Comparison of ENCODE assay signal across 17 cellular contexts in genomic region chr2:219508444-219508734, GRCh38. TPM values are rescaled to one million over a fixed set of nuclear protein-coding genes. Genes with fewer than 3 reads are reported as not detected.
DNase-seq lines count a peak whose midpoint lies in the region; ATAC-seq, FAIRE-seq and TF ChIP-seq lines count a peak whose summit lies in the region.
"Had no signal": no experiment of that assay in that cellular context is flagged by ENCODE, and none has a peak within 500 bp of the region (broad histone marks: within the 10 kb centered on the region; RNA-seq: fewer than 3 reads in every experiment).

No MANE protein-coding gene starts in this region.

- peaks cover 17% of the 10 kb centered on the region for H3F3A ChIP-seq in GM23338 (replicated peaks; ENCODE audit: low read depth)
- H3F3A ChIP-seq in neural progenitor cell (ENCODE audit: low read depth), result peaks cover 45% of the 10 kb centered on the region

- POLR2A ChIA-PET in K562 (lab: Yijun Ruan, JAX), result interaction anchor here (1.4 to 3.4 kb wide), 2 partner anchors 9 to 12 kb away, joined by 7 to 37 read pairs; partner anchors contain the start of gene GMPPA

- DNase-seq in NCI-H1694 (lab: John Stamatoyannopoulos, UW), result peak; percentile 68
- DNase-seq in NCI-H1694 treated with DMSO at 0.1 percent for 48 hours (lab: John Stamatoyannopoulos, UW), result no peak
- DNase-seq in GM23338 (ENCODE audit: low spot score), result no peak
- DNase-seq in K562 (ENCODE audit: extremely low read depth in 1 of 4, low spot score in 3 of 4), result no peak
- DNase-seq in neural progenitor cell (ENCODE audit: low spot score), result no peak
- no peak for DNase-seq in activated naive CD4-positive, alpha-beta T cell treated with anti-CD3 and anti-CD28 coated beads, Interleukin-2, amount 50 U/mL, for 16 hours
- no peak for DNase-seq in NOMO-1 treated with dmso at 0.1 percent for 144 hours (lab: John Stamatoyannopoulos, UW; ENCODE audit: unreplicated experiment)
- no peak for DNase-seq in NOMO-1 treated with DMSO at 0.1 percent for 48 hours (lab: John Stamatoyannopoulos, UW; ENCODE audit: unreplicated experiment)
- DNase-seq: 8988T, ACHN, H9, IMR-90 had no signal

- peaks cover 77% of the 10 kb centered on the region for H3K4me1 Mint-ChIP-seq in GM23338
- peaks cover 55% of the 10 kb centered on the region for H3K4me1 Mint-ChIP-seq in neural progenitor cell

- H3K36me3 ChIP-seq in GM23338 (ENCODE audit: insufficient read depth), result no peaks in the 10 kb centered on the region
- H3K36me3 ChIP-seq in K562 (ENCODE audit: control insufficient read depth, insufficient read depth, low read length), result peaks cover 43% of the 10 kb centered on the region; the same call in 2 of the 3 replicates
- H3K36me3 ChIP-seq in neural progenitor cell, result no peaks in the 10 kb centered on the region

- H3K9ac ChIP-seq in K562 (ENCODE audit: insufficient read depth in 1 of 2, low read depth in 2 of 2, low read length in 2 of 2) (no peak overlapping the region; a peak in 1 of 4 replicates), neural progenitor cell (no peak overlapping the region)
- H3K9ac ChIP-seq: GM23248 had no signal

- TF ChIP-seq EP300 in K562 (IDR thresholded peaks at IDR 0.05; ENCODE audit: low read length), result no peak

- no peak overlapping the region for H3K27ac Mint-ChIP-seq in GM23338
- no peak overlapping the region for H3K27ac Mint-ChIP-seq in neural progenitor cell
- H3K27ac Mint-ChIP-seq: CD8-positive, alpha-beta T cell; H9 had no signal

- CTCF ChIA-PET in K562 (lab: Yijun Ruan, JAX; ENCODE audit: low intra/inter-chr PET ratio), result no interaction called here

- H3K27me3 ChIP-seq in GM23338 (ENCODE audit: insufficient read depth) (peaks cover 29% of the 10 kb centered on the region), K562 (ENCODE audit: control insufficient read depth in 2 of 2, insufficient read depth in 2 of 2, low read length in 2 of 2) (no peaks in the 10 kb centered on the region), neural progenitor cell (peaks cover 5% of the 10 kb centered on the region)

- no peaks in the 10 kb centered on the region for H3K79me2 ChIP-seq in GM23338 (replicated peaks; ENCODE audit: insufficient read depth)
- H3K79me2 ChIP-seq in K562 (ENCODE audit: control insufficient read depth, insufficient read depth, low read length), result peaks cover 2% of the 10 kb centered on the region; the same call in 1 of the 3 replicates
- no peaks in the 10 kb centered on the region for H3K79me2 ChIP-seq in neural progenitor cell (ENCODE audit: low read depth)

- in situ Hi-C loops in K562 (cut with MboI), result no loop called here

- no peak overlapping the region for H3K27ac ChIP-seq in GM23338 (ENCODE audit: low read depth)
- H3K27ac ChIP-seq in K562 (ENCODE audit: extremely low read depth, low read depth, low read length), result no peak overlapping the region
- no peak overlapping the region for H3K27ac ChIP-seq in neural progenitor cell
- H3K27ac ChIP-seq: C4-2B, GM23248 had no signal

- no peaks in the 10 kb centered on the region for H3K9me3 Mint-ChIP-seq in GM23338
- H3K9me3 Mint-ChIP-seq in neural progenitor cell, result no peaks in the 10 kb centered on the region
- H3K9me3 Mint-ChIP-seq: CD8-positive, alpha-beta T cell; H9 had no signal

- H3K9me2 ChIP-seq in GM23338 (ENCODE audit: insufficient read depth), result no peaks in the 10 kb centered on the region

- H3K9me1 ChIP-seq in K562 (ENCODE audit: control insufficient read depth, insufficient read depth, low read length), result no peaks in the 10 kb centered on the region

- no peak for TF ChIP-seq RAD21 in K562 (CRISPR knock-in tag; conservative IDR thresholded peaks at IDR 0.05 in 1 of 2, IDR thresholded peaks at IDR 0.05 in 1 of 2)

- TF ChIP-seq POLR2A in K562 (conservative IDR thresholded peaks at IDR 0.05), result no peak

- H3K27me3 Mint-ChIP-seq in GM23338 (ENCODE audit: insufficient read depth, low read depth, poor library complexity) (peaks cover 45% of the 10 kb centered on the region), neural progenitor cell (ENCODE audit: insufficient read depth, low read depth) (peaks cover 15% of the 10 kb centered on the region)

- H2AFZ ChIP-seq in GM23338 (no peak overlapping the region), K562 (ENCODE audit: low read depth, low read length) (no peak overlapping the region), neural progenitor cell (replicated peaks) (no peak overlapping the region)
- H2AFZ ChIP-seq: GM23248 had no signal

- no TSS peak for BruUV-seq in K562 (replicated peaks; lab: Mats Ljungman, UMichigan)

- peak overlapping the region; percentile 92 for H3K4me2 ChIP-seq in GM23338
- H3K4me2 ChIP-seq in K562 (ENCODE audit: insufficient read depth, low read length), result no peak overlapping the region
- peak overlapping the region; percentile 80 for H3K4me2 ChIP-seq in neural progenitor cell

- FAIRE-seq in K562 (lab: Jason Lieb, UNC), result no peak
- FAIRE-seq: D721Med had no signal

- H3K4me3 ChIP-seq in GM23338, result peak overlapping the region; percentile 67; the same call in 1 of the 2 replicates
- H3K4me3 ChIP-seq in K562, result no peak overlapping the region
- no peak overlapping the region for H3K4me3 ChIP-seq in neural progenitor cell
- H3K4me3 ChIP-seq: GM23248 had no signal

- H3K36me3 Mint-ChIP-seq in GM23338 (ENCODE audit: low read depth), result peaks cover 10% of the 10 kb centered on the region
- no peaks in the 10 kb centered on the region for H3K36me3 Mint-ChIP-seq in neural progenitor cell

- intact Hi-C loops in K562 (cut with micrococcal nuclease), result no loop called here

- H3K4me3 Mint-ChIP-seq in GM23338 (no peak overlapping the region), neural progenitor cell (no peak overlapping the region)
- H3K4me3 Mint-ChIP-seq: CD8-positive, alpha-beta T cell had no signal

- H4K20me1 ChIP-seq in GM23338 (replicated peaks; ENCODE audit: insufficient read depth), result no peaks in the 10 kb centered on the region
- H4K20me1 ChIP-seq in K562 (replicated peaks; ENCODE audit: control insufficient read depth, insufficient read depth, low read length), result no peaks in the 10 kb centered on the region
- H4K20me1 ChIP-seq in neural progenitor cell (ENCODE audit: low read depth), result no peaks in the 10 kb centered on the region

- ATAC-seq in GM23338 (no peak), K562 (no peak)
- ATAC-seq: CD8-positive, alpha-beta T cell had no signal

- H3K9me3 ChIP-seq in K562 (replicated peaks; ENCODE audit: control insufficient read depth, insufficient read depth, low read depth, low read length), result no peaks in the 10 kb centered on the region
- no peaks in the 10 kb centered on the region for H3K9me3 ChIP-seq in neural progenitor cell (ENCODE audit: low read depth)

- 37% methylated on average over 2 of the region's 4 CpGs for WGBS in K562 (ENCODE audit: insufficient coverage, low coverage, missing lambda C conversion rate)

- no peak for TF ChIP-seq CTCF in GM23338 (conservative IDR thresholded peaks at IDR 0.05; ENCODE audit: low read depth in 2 of 2)
- no peak for TF ChIP-seq CTCF in K562 (IDR thresholded peaks at IDR 0.05 in 2 of 3, conservative IDR thresholded peaks at IDR 0.05 in 1 of 3; ENCODE audit: insufficient read depth in 2 of 3, low read depth in 1 of 3, low read length in 3 of 3)
- TF ChIP-seq CTCF in neural progenitor cell (IDR thresholded peaks at IDR 0.05), result no peak

- H3K4me1 ChIP-seq in GM23338 (ENCODE audit: insufficient read depth) (peaks cover 61% of the 10 kb centered on the region), K562 (replicated peaks in 1 of 2; ENCODE audit: control insufficient read depth in 2 of 2, insufficient read depth in 2 of 2, low read length in 2 of 2) (peaks cover 59 to 84% of the 10 kb centered on the region in 2 experiments), neural progenitor cell (peaks cover 64% of the 10 kb centered on the region)

RNA-seq across cellular contexts. Expression of gene ASIC4, which starts 5.9 kb away (rescaled TPM):
- 3.6 TPM in 1 of 2 replicates, not detected in the other for total RNA-seq in GM23338 (2014; rRNA removed; shearing (Covaris generic))
- polyA plus RNA-seq in GM23338 (2016; fragmentation: Nextera tagmentation; extraction: Ambion mirVana) (0.13 and 0.40 TPM in 2 replicates), K562 (2011; rRNA removed) (2.5 and 8.6 TPM in 2 replicates), K562 (2014; fragmentation: Illumina TruSeq; extraction: Trizol) (4.8 and 5.0 TPM in 2 replicates), K562 (2014; fragmentation: Nextera tagmentation; extraction: Ambion mirVana) (under 1 TPM; 0.07 to 0.08 TPM), K562 (2014; rRNA removed) (19.0 and 19.2 TPM in 2 replicates)
- total RNA-seq in K562 (2011; cell fraction: chromatin; rRNA removed; ENCODE audit: low replicate concordance), result 14.4 and 30.7 TPM in 2 replicates
- total RNA-seq in K562 (2011; cell fraction: nucleolus; rRNA removed), result 21.7 and 26.1 TPM in 2 replicates
- 15.1 and 18.3 TPM in 2 replicates for total RNA-seq in K562 (2011; cell fraction: nucleoplasm; rRNA removed)
- total RNA-seq in K562 (2014; rRNA removed) (17.7 and 24.8 TPM in 2 replicates), K562 (2014; rRNA removed; fragmentation: Illumina TruSeq; extraction: Trizol) (2.3 and 3.8 TPM in 2 replicates), K562 (2015; rRNA removed; fragmentation: Illumina TruSeq; extraction: Trizol) (9.6 and 9.8 TPM in 2 replicates), K562 (2021) (13.5 and 14.7 TPM in 2 replicates), neural progenitor cell (ENCODE audit: low replicate concordance) (0.26 and 2.4 TPM in 2 replicates)
- polyA plus RNA-seq in K562 (2011; cell fraction: cytosol; rRNA removed), result 4.7 and 5.7 TPM in 2 replicates
- polyA plus RNA-seq in K562 (2011; cell fraction: nucleus; rRNA removed), result 48.9 and 62.7 TPM in 2 replicates
- 15.2 and 19.8 TPM in 2 replicates for polyA plus RNA-seq in K562 (2012)
- polyA minus RNA-seq in K562 (2011; rRNA and poly(A)+ RNA removed), result 2.5 and 4.5 TPM in 2 replicates
- polyA minus RNA-seq in K562 (2011; cell fraction: cytosol; rRNA and poly(A)+ RNA removed), result 2.6 and 8.5 TPM in 2 replicates
- polyA minus RNA-seq in K562 (2011; cell fraction: nucleus; rRNA and poly(A)+ RNA removed), result 13.9 and 26.5 TPM in 2 replicates
- total RNA-seq: Daoy, IMR-90 had no signal
- polyA plus RNA-seq: GM23248 had no signal

RNA-seq across cellular contexts. Expression of gene GMPPA, which starts 9.7 kb away (rescaled TPM):
- 33.8 and 37.3 TPM in 2 replicates for total RNA-seq in GM23338 (2014; rRNA removed; shearing (Covaris generic))
- polyA plus RNA-seq in GM23338 (2016; fragmentation: Nextera tagmentation; extraction: Ambion mirVana) (25.2 and 27.0 TPM in 2 replicates), K562 (2011; rRNA removed) (101 and 108 TPM in 2 replicates), K562 (2014; fragmentation: Illumina TruSeq; extraction: Trizol) (82.1 and 90.5 TPM in 2 replicates), K562 (2014; fragmentation: Nextera tagmentation; extraction: Ambion mirVana) (10 to 100 TPM in 1 of 2 experiments, 1 to 10 TPM in 1; 7.0 to 24.7 TPM), K562 (2014; rRNA removed) (71.2 and 75.4 TPM in 2 replicates)
- total RNA-seq in K562 (2011; cell fraction: chromatin; rRNA removed; ENCODE audit: low replicate concordance), result 76.3 and 182 TPM in 2 replicates
- 113 and 116 TPM in 2 replicates for total RNA-seq in K562 (2011; cell fraction: nucleolus; rRNA removed)
- 78.7 and 92.4 TPM in 2 replicates for total RNA-seq in K562 (2011; cell fraction: nucleoplasm; rRNA removed)
- total RNA-seq in K562 (2014; rRNA removed) (66.7 and 93.8 TPM in 2 replicates), K562 (2014; rRNA removed; fragmentation: Illumina TruSeq; extraction: Trizol) (38.5 and 47.9 TPM in 2 replicates), K562 (2015; rRNA removed; fragmentation: Illumina TruSeq; extraction: Trizol) (59.6 and 65.4 TPM in 2 replicates), K562 (2021) (69.7 and 71.3 TPM in 2 replicates), neural progenitor cell (ENCODE audit: low replicate concordance) (23.8 and 49.3 TPM in 2 replicates)
- 152 and 203 TPM in 2 replicates for polyA plus RNA-seq in K562 (2011; cell fraction: cytosol; rRNA removed)
- polyA plus RNA-seq in K562 (2011; cell fraction: nucleus; rRNA removed), result 219 and 235 TPM in 2 replicates
- polyA plus RNA-seq in K562 (2012), result 99.0 and 134 TPM in 2 replicates
- polyA minus RNA-seq in K562 (2011; rRNA and poly(A)+ RNA removed), result 73.2 and 103 TPM in 2 replicates
- polyA minus RNA-seq in K562 (2011; cell fraction: cytosol; rRNA and poly(A)+ RNA removed), result 47.8 and 64.1 TPM in 2 replicates
- 38.2 and 59.0 TPM in 2 replicates for polyA minus RNA-seq in K562 (2011; cell fraction: nucleus; rRNA and poly(A)+ RNA removed)

RNA-seq across cellular contexts. Expression of gene CHPF, which starts 35.2 kb away (rescaled TPM):
- total RNA-seq in GM23338 (2014; rRNA removed; shearing (Covaris generic)), result 232 and 252 TPM in 2 replicates
- polyA plus RNA-seq in GM23338 (2016; fragmentation: Nextera tagmentation; extraction: Ambion mirVana), result 34.4 and 36.5 TPM in 2 replicates
- 9.1 and 46.2 TPM in 2 replicates for total RNA-seq in K562 (2011; cell fraction: chromatin; rRNA removed; ENCODE audit: low replicate concordance)
- 74.1 and 96.4 TPM in 2 replicates for total RNA-seq in K562 (2011; cell fraction: nucleolus; rRNA removed)
- 36.0 and 36.5 TPM in 2 replicates for total RNA-seq in K562 (2011; cell fraction: nucleoplasm; rRNA removed)
- total RNA-seq in K562 (2014; rRNA removed), result 57.2 and 67.6 TPM in 2 replicates
- total RNA-seq in K562 (2014; rRNA removed; fragmentation: Illumina TruSeq; extraction: Trizol), result 1.5 and 2.0 TPM in 2 replicates
- 7.9 and 9.0 TPM in 2 replicates for total RNA-seq in K562 (2015; rRNA removed; fragmentation: Illumina TruSeq; extraction: Trizol)
- total RNA-seq in K562 (2021), result 40.1 and 41.1 TPM in 2 replicates
- 9.9 and 14.8 TPM in 2 replicates for polyA plus RNA-seq in K562 (2011; rRNA removed)
- polyA plus RNA-seq in K562 (2011; cell fraction: cytosol; rRNA removed), result 22.8 and 80.8 TPM in 2 replicates
- polyA plus RNA-seq in K562 (2011; cell fraction: nucleus; rRNA removed), result 25.6 and 44.2 TPM in 2 replicates
- polyA plus RNA-seq in K562 (2012), result 22.4 and 47.7 TPM in 2 replicates
- polyA plus RNA-seq in K562 (2014; fragmentation: Illumina TruSeq; extraction: Trizol), result 2.6 and 11.5 TPM in 2 replicates
- polyA plus RNA-seq in K562 (2014; fragmentation: Nextera tagmentation; extraction: Ambion mirVana), result under 1 TPM; 0.15 to 0.35 TPM
- polyA plus RNA-seq in K562 (2014; rRNA removed), result 31.8 and 32.1 TPM in 2 replicates
- 3.4 and 5.3 TPM in 2 replicates for polyA minus RNA-seq in K562 (2011; rRNA and poly(A)+ RNA removed)
- polyA minus RNA-seq in K562 (2011; cell fraction: cytosol; rRNA and poly(A)+ RNA removed), result 25.0 and 30.2 TPM in 2 replicates
- 24.2 and 27.0 TPM in 2 replicates for polyA minus RNA-seq in K562 (2011; cell fraction: nucleus; rRNA and poly(A)+ RNA removed)
- 6.7 and 27.7 TPM in 2 replicates for total RNA-seq in neural progenitor cell (ENCODE audit: low replicate concordance)

RNA-seq across cellular contexts. Expression of gene TMEM198, which starts 35.4 kb away (rescaled TPM):
- total RNA-seq in GM23338 (2014; rRNA removed; shearing (Covaris generic)), result 13.7 and 25.6 TPM in 2 replicates
- polyA plus RNA-seq in GM23338 (2016; fragmentation: Nextera tagmentation; extraction: Ambion mirVana), result 5.6 TPM in 2 replicates
- 1.3 and 5.0 TPM in 2 replicates for total RNA-seq in K562 (2011; cell fraction: chromatin; rRNA removed; ENCODE audit: low replicate concordance)
- total RNA-seq in K562 (2011; cell fraction: nucleolus; rRNA removed), result 4.3 and 6.5 TPM in 2 replicates
- total RNA-seq in K562 (2011; cell fraction: nucleoplasm; rRNA removed), result 3.1 and 3.4 TPM in 2 replicates
- 1.1 and 2.5 TPM in 2 replicates for total RNA-seq in K562 (2014; rRNA removed)
- 0.38 and 0.47 TPM in 2 replicates for total RNA-seq in K562 (2014; rRNA removed; fragmentation: Illumina TruSeq; extraction: Trizol)
- total RNA-seq in K562 (2015; rRNA removed; fragmentation: Illumina TruSeq; extraction: Trizol), result 0.98 and 1.1 TPM in 2 replicates
- total RNA-seq in K562 (2021), result 2.4 and 3.8 TPM in 2 replicates
- polyA plus RNA-seq in K562 (2011; rRNA removed), result 1.1 and 2.2 TPM in 2 replicates
- polyA plus RNA-seq in K562 (2011; cell fraction: cytosol; rRNA removed), result 2.6 and 3.9 TPM in 2 replicates
- polyA plus RNA-seq in K562 (2011; cell fraction: nucleus; rRNA removed), result 19.4 and 26.1 TPM in 2 replicates
- polyA plus RNA-seq in K562 (2012), result 2.1 and 3.5 TPM in 2 replicates
- polyA plus RNA-seq in K562 (2014; fragmentation: Illumina TruSeq; extraction: Trizol), result 1.0 and 1.3 TPM in 2 replicates
- polyA plus RNA-seq in K562 (2014; fragmentation: Nextera tagmentation; extraction: Ambion mirVana), result under 1 TPM; 0.03 TPM
- 2.5 and 2.7 TPM in 2 replicates for polyA plus RNA-seq in K562 (2014; rRNA removed)
- 0.36 and 0.81 TPM in 2 replicates for polyA minus RNA-seq in K562 (2011; rRNA and poly(A)+ RNA removed)
- polyA minus RNA-seq in K562 (2011; cell fraction: cytosol; rRNA and poly(A)+ RNA removed), result 0.95 and 1.0 TPM in 2 replicates
- polyA minus RNA-seq in K562 (2011; cell fraction: nucleus; rRNA and poly(A)+ RNA removed), result 1.5 and 1.7 TPM in 2 replicates
- 0.79 and 2.3 TPM in 2 replicates for total RNA-seq in neural progenitor cell (ENCODE audit: low replicate concordance)
